18 cellular contexts compared by ENCODE assay signal in the genomic region with DNA sequence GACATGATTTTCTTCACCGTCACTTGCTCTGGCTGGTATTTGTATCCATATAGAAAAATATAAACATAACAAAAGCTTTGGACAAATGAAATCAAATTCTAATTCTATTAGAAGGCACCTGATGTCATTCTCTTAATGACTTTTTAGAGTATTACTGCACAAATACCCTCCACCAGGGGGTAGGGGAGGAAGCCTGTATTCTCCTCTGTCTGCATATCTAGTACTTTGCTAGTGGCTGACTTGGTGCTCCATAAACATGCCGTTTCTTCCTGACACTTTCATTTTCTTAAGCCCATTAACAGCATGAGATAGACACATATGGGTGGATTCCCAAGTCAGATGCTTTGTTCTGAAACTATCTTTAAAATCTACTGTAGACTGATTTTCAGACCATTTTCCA. TPM values are rescaled to one million over a fixed set of nuclear protein-coding genes. Genes with fewer than 3 reads are reported as not detected.
DNase-seq lines count a peak whose midpoint lies in the region; ATAC-seq, FAIRE-seq and TF ChIP-seq lines count a peak whose summit lies in the region.
"Had no signal": no experiment of that assay in that cellular context is flagged by ENCODE, and none has a peak within 500 bp of the region (broad histone marks: within the 10 kb centered on the region; RNA-seq: fewer than 3 reads in every experiment).

No MANE protein-coding gene starts in this region.

- no peak for ATAC-seq in GM23338
- ATAC-seq in HG03045 (IDR thresholded peaks at IDR 0.05; ENCODE audit: unreplicated experiment) = no peak
- ATAC-seq: psoas muscle had no signal

- H3K4me2 ChIP-seq in GM23338 (no peak overlapping the region), astrocyte (ENCODE audit: low read length) (no peak overlapping the region), smooth muscle cell (peak overlapping the region; percentile 0)

- H3K27ac ChIP-seq in GM23338 (ENCODE audit: low read depth) = no peak overlapping the region
- no peak overlapping the region for H3K27ac ChIP-seq in astrocyte (ENCODE audit: low read depth, low read length)
- H3K27ac ChIP-seq in smooth muscle cell (ENCODE audit: low read depth) = peak overlapping the region; percentile 94
- H3K27ac ChIP-seq: adrenal gland, psoas muscle had no signal

- H4K20me1 ChIP-seq in GM23338 (replicated peaks; ENCODE audit: insufficient read depth) = no peaks in the 10 kb centered on the region
- no peaks in the 10 kb centered on the region for H4K20me1 ChIP-seq in astrocyte (ENCODE audit: insufficient read depth, low read length)
- H4K20me1 ChIP-seq in smooth muscle cell (ENCODE audit: low read depth) = no peaks in the 10 kb centered on the region

- H3K4me1 ChIP-seq in GM23338 (ENCODE audit: insufficient read depth) = no peaks in the 10 kb centered on the region
- peaks cover 13% of the 10 kb centered on the region for H3K4me1 ChIP-seq in astrocyte (ENCODE audit: insufficient read depth, low read length)
- H3K4me1 ChIP-seq in smooth muscle cell (ENCODE audit: low read depth) = no peaks in the 10 kb centered on the region
- H3K4me1 ChIP-seq: adrenal gland, psoas muscle had no signal

- H3K27me3 ChIP-seq in GM23338 (ENCODE audit: insufficient read depth) (no peaks in the 10 kb centered on the region), astrocyte (ENCODE audit: insufficient read depth, low read length) (no peaks in the 10 kb centered on the region), smooth muscle cell (ENCODE audit: low read depth) (no peaks in the 10 kb centered on the region)
- H3K27me3 ChIP-seq: adrenal gland had no signal

- H3K4me1 Mint-ChIP-seq in GM23338 (no peaks in the 10 kb centered on the region), astrocyte (ENCODE audit: low read depth, unreplicated experiment) (peaks cover 18% of the 10 kb centered on the region)

- H3K9ac ChIP-seq in astrocyte (ENCODE audit: low read length) = no peak overlapping the region
- H3K9ac ChIP-seq in smooth muscle cell (ENCODE audit: low read depth) = no peak overlapping the region

- H3K4me3 ChIP-seq in GM23338 (no peak overlapping the region), astrocyte (ENCODE audit: insufficient read depth, low read depth, low read length) (no peak overlapping the region), foreskin fibroblast (ENCODE audit: low read depth in 1 of 2, low read length in 2 of 2) (no peak overlapping the region), smooth muscle cell (no peak overlapping the region)
- H3K4me3 ChIP-seq: adrenal gland, psoas muscle had no signal

- TF ChIP-seq CTCF in GM23338 (conservative IDR thresholded peaks at IDR 0.05; ENCODE audit: low read depth in 2 of 2) (peak in 1 of 2 experiments; percentile 27; a peak in 1 of 4 replicates), astrocyte (IDR thresholded peaks at IDR 0.05; ENCODE audit: insufficient read depth, low read depth, low read length) (peak; percentile 14), foreskin fibroblast (IDR thresholded peaks at IDR 0.05; ENCODE audit: low read depth, low read length) (peak; percentile 30), smooth muscle cell (IDR thresholded peaks at IDR 0.05; ENCODE audit: borderline replicate concordance, insufficient read depth, poor library complexity, severe bottlenecking) (peak; percentile 32)

- H2AFZ ChIP-seq in GM23338 = no peak overlapping the region
- no peak overlapping the region for H2AFZ ChIP-seq in astrocyte (ENCODE audit: low read depth, low read length)
- H2AFZ ChIP-seq in smooth muscle cell (ENCODE audit: low read depth) = no peak overlapping the region

- peaks cover 2% of the 10 kb centered on the region; the same call in 1 of the 2 replicates for H3K9me2 ChIP-seq in GM23338 (ENCODE audit: insufficient read depth)

- H3F3A ChIP-seq in GM23338 (replicated peaks; ENCODE audit: low read depth) = no peaks in the 10 kb centered on the region
- H3F3A ChIP-seq in smooth muscle cell (ENCODE audit: low read depth) = no peaks in the 10 kb centered on the region

- H3K9me3 ChIP-seq in astrocyte (ENCODE audit: insufficient read depth, low read depth, low read length) = no peaks in the 10 kb centered on the region
- H3K9me3 ChIP-seq in smooth muscle cell (replicated peaks; ENCODE audit: low read depth) = peaks cover 4% of the 10 kb centered on the region
- H3K9me3 ChIP-seq: adrenal gland had no signal

- H3K4me3 Mint-ChIP-seq in GM23338 (no peak overlapping the region), astrocyte (ENCODE audit: unreplicated experiment) (no peak overlapping the region)

- H3K27ac Mint-ChIP-seq in GM23338 (no peak overlapping the region), astrocyte (ENCODE audit: unreplicated experiment) (no peak overlapping the region)

- peaks cover 11% of the 10 kb centered on the region; the same call in 2 of the 3 replicates for H3K9me3 Mint-ChIP-seq in GM23338
- no peaks in the 10 kb centered on the region for H3K9me3 Mint-ChIP-seq in astrocyte (ENCODE audit: unreplicated experiment)

- peaks cover 8% of the 10 kb centered on the region; the same call in 2 of the 3 replicates for H3K36me3 Mint-ChIP-seq in GM23338 (ENCODE audit: low read depth)
- H3K36me3 Mint-ChIP-seq in astrocyte (ENCODE audit: low read depth, unreplicated experiment) = no peaks in the 10 kb centered on the region

- 75% methylated on average over 2 of the region's 2 CpGs for WGBS in smooth muscle cell (ENCODE audit: low lambda C conversion rate)

- H3K36me3 ChIP-seq in GM23338 (ENCODE audit: insufficient read depth) = peaks cover 5% of the 10 kb centered on the region
- H3K36me3 ChIP-seq in astrocyte (ENCODE audit: insufficient read depth, low read length) = no peaks in the 10 kb centered on the region
- H3K36me3 ChIP-seq in smooth muscle cell (ENCODE audit: low read depth) = no peaks in the 10 kb centered on the region
- H3K36me3 ChIP-seq: adrenal gland had no signal

- H3K79me2 ChIP-seq in GM23338 (replicated peaks; ENCODE audit: insufficient read depth) (no peaks in the 10 kb centered on the region), astrocyte (ENCODE audit: insufficient read depth, low read length) (no peaks in the 10 kb centered on the region), smooth muscle cell (ENCODE audit: low read depth) (no peaks in the 10 kb centered on the region)

- no peak for FAIRE-seq in astrocyte (lab: Jason Lieb, UNC)
- FAIRE-seq: colon had no signal

- H3K27me3 Mint-ChIP-seq in GM23338 (ENCODE audit: insufficient read depth, low read depth, poor library complexity) (peaks cover 2% of the 10 kb centered on the region), astrocyte (ENCODE audit: low read depth, unreplicated experiment) (no peaks in the 10 kb centered on the region)

- DNase-seq in GM23338 (ENCODE audit: low spot score) (peak; percentile 4), astrocyte (ENCODE audit: low read depth) (no peak), foreskin fibroblast (no peak), smooth muscle cell (lab: John Stamatoyannopoulos, UW; ENCODE audit: unreplicated experiment) (no peak), NK-92 (lab: John Stamatoyannopoulos, UW; ENCODE audit: unreplicated experiment) (no peak), DMS153 treated with DMSO at 0.1 percent for 48 hours (lab: John Stamatoyannopoulos, UW; ENCODE audit: unreplicated experiment) (no peak)
- DNase-seq: adrenal gland, DMS79 treated with DMSO at 0.1 percent for 48 hours, erythroblast, hippocampal formation, kidney glomerular epithelial cell, NCI-H1092 treated with DMSO at 0.1 percent for 48 hours, NCI-H2171 treated with DMSO at 0.1 percent for 48 hours, psoas muscle, SHP77, T-helper 9 cell had no signal

TF ChIP-seq in GM23338, 12 proteins besides CTCF, POLR2A, EP300 and RAD21:
- no peak for TF ChIP-seq EZH2phosphoT487 (IDR thresholded peaks at IDR 0.05; ENCODE audit: unreplicated experiment)
TF ChIP-seq in GM23338: peak in this region for 0.

RNA-seq across cellular contexts. Expression of gene KCNJ15, which starts 20.6 kb away (rescaled TPM):
- total RNA-seq in GM23338 (2014; rRNA removed; shearing (Covaris generic)) = not detected in 2 replicates
- not detected in 2 replicates for polyA plus RNA-seq in GM23338 (2016; fragmentation: Nextera tagmentation; extraction: Ambion mirVana)
- total RNA-seq in astrocyte = 1.8 and 2.2 TPM in 2 replicates
- total RNA-seq in smooth muscle cell = 14.7 and 21.9 TPM in 2 replicates
- polyA plus RNA-seq in smooth muscle cell = 4.2 and 12.9 TPM in 2 replicates
